1 cellular context compared by ENCODE assay signal in the genomic region with DNA sequence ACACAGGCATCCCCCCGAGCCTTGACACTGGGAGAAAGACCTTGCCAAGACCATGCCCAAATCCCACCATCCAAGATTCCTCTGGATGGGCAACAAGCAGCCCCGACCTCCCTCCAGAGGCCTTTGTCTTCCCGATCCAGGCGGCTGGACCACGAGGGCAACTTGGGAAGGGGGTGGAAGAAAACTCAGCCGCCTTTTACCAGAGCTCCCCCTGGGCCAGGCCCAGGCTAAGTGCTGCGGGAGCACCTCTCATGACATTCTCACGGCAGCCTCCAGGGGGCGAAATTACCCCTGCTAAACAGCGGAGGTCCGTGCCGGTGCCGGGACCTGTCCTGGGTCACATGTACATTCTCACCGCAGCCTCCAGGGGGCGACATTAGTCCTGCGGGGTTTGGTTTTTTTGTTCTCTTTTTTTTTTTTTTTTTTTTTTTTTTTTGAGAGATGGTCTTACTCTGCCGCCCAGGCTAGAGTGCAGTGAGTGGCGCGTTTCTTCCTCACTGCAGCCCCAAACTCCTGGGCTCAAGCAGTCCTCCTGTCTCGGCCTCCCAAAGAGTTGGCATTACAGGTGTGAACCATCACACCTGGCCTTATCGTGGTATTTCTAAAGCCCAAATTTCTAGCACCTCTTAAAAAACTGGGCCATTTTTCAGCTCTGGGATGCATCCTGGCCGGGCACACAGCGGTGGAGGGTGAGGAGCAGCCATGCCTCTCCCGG.
TF ChIP-seq lines count a peak whose summit lies in the region.

No MANE protein-coding gene starts in this region.

TF ChIP-seq in Ishikawa, 13 proteins besides CTCF, POLR2A, EP300 and RAD21 (continued from another document):
- TF ChIP-seq, protein P1, sequence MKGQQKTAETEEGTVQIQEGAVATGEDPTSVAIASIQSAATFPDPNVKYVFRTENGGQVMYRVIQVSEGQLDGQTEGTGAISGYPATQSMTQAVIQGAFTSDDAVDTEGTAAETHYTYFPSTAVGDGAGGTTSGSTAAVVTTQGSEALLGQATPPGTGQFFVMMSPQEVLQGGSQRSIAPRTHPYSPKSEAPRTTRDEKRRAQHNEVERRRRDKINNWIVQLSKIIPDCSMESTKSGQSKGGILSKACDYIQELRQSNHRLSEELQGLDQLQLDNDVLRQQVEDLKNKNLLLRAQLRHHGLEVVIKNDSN (IDR thresholded peaks at IDR 0.05) = peak; percentile 87
TF ChIP-seq in Ishikawa: peak in this region for 2.
